In the genomic region with DNA sequence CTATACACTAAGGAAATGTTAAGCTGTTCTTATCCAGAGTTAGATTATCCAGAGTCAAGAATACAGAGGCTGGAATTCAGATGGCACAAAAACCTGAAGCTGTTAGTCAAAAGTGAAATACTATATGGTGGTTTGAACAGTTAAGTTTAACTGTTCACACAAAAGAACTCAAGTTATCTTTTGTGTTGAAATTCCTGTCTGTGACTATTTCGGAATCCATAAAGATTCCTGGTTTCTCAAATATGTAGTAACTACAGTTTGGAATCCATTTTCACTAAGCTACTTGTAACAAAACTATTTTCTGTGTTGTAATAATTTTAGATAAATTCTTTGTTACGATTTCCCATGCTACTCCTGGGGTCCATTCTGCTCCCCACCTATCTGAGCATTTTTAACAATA, we compare ENCODE assay signal across 29 cellular contexts.
"Had no signal": no experiment of that assay in that cellular context is flagged by ENCODE, and none has a peak within 500 bp of the region (broad histone marks: within the 10 kb centered on the region; RNA-seq: fewer than 3 reads in every experiment).

No MANE protein-coding gene starts in this region.

- H3K27ac ChIP-seq: left lung, lower lobe of right lung, neural progenitor cell, neutrophil, ovary, right atrium auricular region, right lobe of liver, skin epidermis, suprapubic skin, thoracic aorta, tibial artery, upper lobe of right lung had no signal

- H3K4me1 ChIP-seq: left lung, lower lobe of right lung, neural progenitor cell, right atrium auricular region, right lobe of liver, suprapubic skin, upper lobe of right lung had no signal

- H3K9me3 Mint-ChIP-seq: natural killer cell; stimulated activated naive B cell treated with anti-CD40 and anti-IgM and Interleukin-4, amounts not matched to agents 10 μg/mL and 1 μg/mL and 100 μg/mL, for 72 hours had no signal

- ATAC-seq: left colon; left lung; lower lobe of right lung; natural killer cell; right lobe of liver; stimulated activated naive B cell treated with anti-CD40 and anti-IgM and Interleukin-4, amounts not matched to agents 10 μg/mL and 1 μg/mL and 100 μg/mL, for 72 hours; stimulated activated naive CD8-positive, alpha-beta T cell treated with anti-CD3 and anti-CD28 coated beads, Interleukin-15, Interleukin-2, amounts not matched to agents 100 U/mL and 50 U/mL, for 24 hours; upper lobe of right lung had no signal

- H3K27me3 Mint-ChIP-seq: naive B cell; progenitor cell of endocrine pancreas; stimulated activated naive B cell treated with anti-CD40 and anti-IgM and Interleukin-4, amounts not matched to agents 10 μg/mL and 1 μg/mL and 100 μg/mL, for 72 hours had no signal

- H3K4me3 ChIP-seq: left lung, lower lobe of right lung, neural progenitor cell, ovary, right atrium auricular region, right lobe of liver, skin epidermis, suprapubic skin, thoracic aorta, tibial artery, upper lobe of right lung had no signal

- H3K9ac ChIP-seq: neural progenitor cell had no signal

- H3K4me2 ChIP-seq: neural progenitor cell had no signal

- H3K4me3 Mint-ChIP-seq: immature natural killer cell; naive B cell; natural killer cell; nephron progenitor cell; neural progenitor cell; stimulated activated naive B cell treated with anti-CD40 and anti-IgM and Interleukin-4, amounts not matched to agents 10 μg/mL and 1 μg/mL and 100 μg/mL, for 72 hours had no signal

- H3K27me3 ChIP-seq: left lung, neural progenitor cell, neutrophil, ovary, right atrium auricular region, right lobe of liver, suprapubic skin, tibial artery, upper lobe of right lung had no signal

- DNase-seq: hypothalamus; immature natural killer cell; kidney; left colon; left lung; lower lobe of right lung; mammary epithelial cell; mesenchymal stem cell; naive B cell; natural killer cell; nephron progenitor cell; occipital lobe; ovary; right lobe of liver; stimulated activated CD4-positive, alpha-beta T cell treated with anti-CD3 and anti-CD28 coated beads, Interleukin-12 subunit alpha, Interleukin-12 subunit beta, amount 100 ng/mL, for 4 hours; stimulated activated CD4-positive, alpha-beta T cell treated with anti-CD3 and anti-CD28 coated beads, Interleukin-15, amount 100 ng/mL, for 24 hours; stimulated activated CD4-positive, alpha-beta T cell treated with anti-CD3 and anti-CD28 coated beads, Interleukin-2, amount 100 ng/mL, for 24 hours; stimulated activated CD4-positive, alpha-beta T cell treated with anti-CD3 and anti-CD28 coated beads, Interleukin-4, amount 100 ng/mL, for 1 hour; stimulated activated naive B cell treated with anti-CD40 and anti-IgM and Interleukin-4, amounts not matched to agents 10 μg/mL and 1 μg/mL and 100 μg/mL, for 72 hours; stimulated activated naive CD8-positive, alpha-beta T cell treated with anti-CD3 and anti-CD28 coated beads, Interleukin-15, Interleukin-2, amounts not matched to agents 100 U/mL and 50 U/mL, for 24 hours; tibial artery; upper lobe of right lung had no signal

- H3K27ac Mint-ChIP-seq: immature natural killer cell; natural killer cell; nephron progenitor cell; neural progenitor cell; progenitor cell of endocrine pancreas; stimulated activated naive B cell treated with anti-CD40 and anti-IgM and Interleukin-4, amounts not matched to agents 10 μg/mL and 1 μg/mL and 100 μg/mL, for 72 hours had no signal

- H3K36me3 ChIP-seq: neural progenitor cell, ovary, right lobe of liver had no signal

- H2AFZ ChIP-seq: neural progenitor cell had no signal

- H3K4me1 Mint-ChIP-seq: nephron progenitor cell had no signal

- H3K9me3 ChIP-seq: left lung, lower lobe of right lung, neutrophil, ovary, right atrium auricular region, right lobe of liver, suprapubic skin, thoracic aorta, tibial artery, upper lobe of right lung had no signal
